13 cellular contexts compared by ENCODE assay signal in genomic region chr7:45157653-45158401, GRCh38. TPM values are rescaled to one million over a fixed set of nuclear protein-coding genes. Genes with fewer than 3 reads are reported as not detected.
DNase-seq lines count a peak whose midpoint lies in the region; ATAC-seq and TF ChIP-seq lines count a peak whose summit lies in the region.
"Had no signal": no experiment of that assay in that cellular context is flagged by ENCODE, and none has a peak within 500 bp of the region (broad histone marks: within the 10 kb centered on the region; RNA-seq: fewer than 3 reads in every experiment).

Gene RAMP3 (plus strand): TSS chr7:45157791. CDS start chr7:45157829, 38 bp downstream.

- H3K4me3 Mint-ChIP-seq in stimulated activated naive CD8-positive, alpha-beta T cell treated with anti-CD3 and anti-CD28 coated beads, Interleukin-15, Interleukin-2, amounts not matched to agents 100 ng/mL and 50 ng/mL, for 24 hours, result no peak within 1 kb of the TSS
- no peak within 1 kb of the TSS for H3K4me3 Mint-ChIP-seq in activated CD4-positive, alpha-beta memory T cell treated with anti-CD3 and anti-CD28 coated beads, Interleukin-2, amount 10 ng/mL, durations not matched to agents 7 days and 5 days

- H3K9me3 Mint-ChIP-seq in stimulated activated naive CD8-positive, alpha-beta T cell treated with anti-CD3 and anti-CD28 coated beads, Interleukin-15, Interleukin-2, amounts not matched to agents 100 ng/mL and 50 ng/mL, for 24 hours, result no peaks in the 10 kb centered on the region
- no peaks in the 10 kb centered on the region for H3K9me3 Mint-ChIP-seq in activated CD4-positive, alpha-beta memory T cell treated with anti-CD3 and anti-CD28 coated beads, Interleukin-2, amount 10 ng/mL, durations not matched to agents 7 days and 5 days
- H3K9me3 Mint-ChIP-seq: activated naive CD4-positive, alpha-beta T cell treated with anti-CD3 and anti-CD28 coated beads, Interleukin-2, amount 50 U/mL, for 72 hours had no signal

- H3K4me1 Mint-ChIP-seq in stimulated activated naive CD8-positive, alpha-beta T cell treated with anti-CD3 and anti-CD28 coated beads, Interleukin-15, Interleukin-2, amounts not matched to agents 100 ng/mL and 50 ng/mL, for 24 hours (ENCODE audit: low read depth), result peaks cover 4% of the 10 kb centered on the region
- peaks cover 14% of the 10 kb centered on the region for H3K4me1 Mint-ChIP-seq in activated CD4-positive, alpha-beta memory T cell treated with anti-CD3 and anti-CD28 coated beads, Interleukin-2, amount 10 ng/mL, durations not matched to agents 7 days and 5 days

- POLR2A ChIA-PET in activated CD4-positive, alpha-beta memory T cell treated with anti-CD3 and anti-CD28 coated beads, Interleukin-2, amount 10 ng/mL, durations not matched to agents 7 days and 5 days (lab: Charles Lee), result interaction anchor here (0.7 kb wide), 1 partner anchor 20 kb away, joined by 3 read pairs; no protein-coding TSS in a partner anchor

- H3K27me3 ChIP-seq in right atrium auricular region, result no peaks in the 10 kb centered on the region
- peaks cover 28% of the 10 kb centered on the region for H3K27me3 ChIP-seq in osteoblast (ENCODE audit: insufficient read depth, low read length)
- H3K27me3 ChIP-seq in aorta (ENCODE audit: control insufficient read depth in 1 of 2, insufficient read depth in 2 of 2, low read length in 1 of 2), result no peaks in the 10 kb centered on the region

- peaks cover 0 to 18% of the 10 kb centered on the region in 2 donors for H3K4me1 ChIP-seq in right atrium auricular region
- H3K4me1 ChIP-seq in osteoblast (ENCODE audit: insufficient read depth, low read length), result no peaks in the 10 kb centered on the region
- H3K4me1 ChIP-seq in aorta (ENCODE audit: control insufficient read depth in 1 of 2, insufficient read depth in 2 of 2, low read length in 2 of 2), result no peaks in the 10 kb centered on the region

- H3K36me3 ChIP-seq in right atrium auricular region, result no peaks in the 10 kb centered on the region
- H3K36me3 ChIP-seq in osteoblast (ENCODE audit: insufficient read depth, low read length), result no peaks in the 10 kb centered on the region
- H3K36me3 ChIP-seq in aorta (ENCODE audit: control insufficient read depth in 1 of 2, insufficient read depth in 2 of 2, low read length in 1 of 2), result no peaks in the 10 kb centered on the region

- peak within 1 kb of the TSS; percentile 36 to 59 for H3K4me3 ChIP-seq in right atrium auricular region
- H3K4me3 ChIP-seq in osteoblast (ENCODE audit: insufficient read depth, low read length), result no peak within 1 kb of the TSS
- no peak within 1 kb of the TSS for H3K4me3 ChIP-seq in aorta (ENCODE audit: low read length in 2 of 2)

- H4K20me1 ChIP-seq in osteoblast (ENCODE audit: insufficient read depth, low read length), result no peaks in the 10 kb centered on the region

- 13 to 15% methylated on average over 49 to 56 of the region's 56 CpGs for WGBS in aorta, 2 donors

- H3K27me3 Mint-ChIP-seq in stimulated activated naive CD8-positive, alpha-beta T cell treated with anti-CD3 and anti-CD28 coated beads, Interleukin-15, Interleukin-2, amounts not matched to agents 100 ng/mL and 50 ng/mL, for 24 hours, result peaks cover 27% of the 10 kb centered on the region
- H3K27me3 Mint-ChIP-seq in activated CD4-positive, alpha-beta memory T cell treated with anti-CD3 and anti-CD28 coated beads, Interleukin-2, amount 10 ng/mL, durations not matched to agents 7 days and 5 days, result peaks cover 24% of the 10 kb centered on the region

- no peaks in the 10 kb centered on the region for H3K36me3 Mint-ChIP-seq in stimulated activated naive CD8-positive, alpha-beta T cell treated with anti-CD3 and anti-CD28 coated beads, Interleukin-15, Interleukin-2, amounts not matched to agents 100 ng/mL and 50 ng/mL, for 24 hours (ENCODE audit: low read depth)
- H3K36me3 Mint-ChIP-seq in activated CD4-positive, alpha-beta memory T cell treated with anti-CD3 and anti-CD28 coated beads, Interleukin-2, amount 10 ng/mL, durations not matched to agents 7 days and 5 days (ENCODE audit: low read depth), result no peaks in the 10 kb centered on the region
- H3K36me3 Mint-ChIP-seq: activated naive CD4-positive, alpha-beta T cell treated with anti-CD3 and anti-CD28 coated beads, Interleukin-2, amount 50 U/mL, for 72 hours had no signal

- H3K27ac Mint-ChIP-seq in stimulated activated naive CD8-positive, alpha-beta T cell treated with anti-CD3 and anti-CD28 coated beads, Interleukin-15, Interleukin-2, amounts not matched to agents 100 ng/mL and 50 ng/mL, for 24 hours, result peak within 1 kb of the TSS; percentile 23
- H3K27ac Mint-ChIP-seq in activated CD4-positive, alpha-beta memory T cell treated with anti-CD3 and anti-CD28 coated beads, Interleukin-2, amount 10 ng/mL, durations not matched to agents 7 days and 5 days, result no peak within 1 kb of the TSS
- H3K27ac Mint-ChIP-seq: activated naive CD4-positive, alpha-beta T cell treated with anti-CD3 and anti-CD28 coated beads, Interleukin-2, amount 50 U/mL, for 72 hours had no signal

- intact Hi-C loops in aorta (cut with DNase I), result loop anchor here (5.0 to 10.0 kb wide), 2 partner anchors 694 to 707 kb away; no protein-coding TSS in a partner anchor

- no peak within 1 kb of the TSS for H3K4me2 ChIP-seq in osteoblast (ENCODE audit: insufficient read depth, low read length)

- peak within 1 kb of the TSS; percentile 40 to 54 for H3K27ac ChIP-seq in right atrium auricular region
- H3K27ac ChIP-seq in osteoblast (ENCODE audit: low read depth, low read length), result no peak within 1 kb of the TSS
- no peak within 1 kb of the TSS for H3K27ac ChIP-seq in aorta (ENCODE audit: low read depth in 1 of 2, low read length in 2 of 2)
- H3K27ac ChIP-seq: C4-2B had no signal

- no peaks in the 10 kb centered on the region for H3K9me3 ChIP-seq in right atrium auricular region
- H3K9me3 ChIP-seq in osteoblast (ENCODE audit: low read depth, low read length), result no peaks in the 10 kb centered on the region
- no peaks in the 10 kb centered on the region for H3K9me3 ChIP-seq in aorta (ENCODE audit: control insufficient read depth, low read length)

- H2AFZ ChIP-seq in osteoblast (ENCODE audit: low read length), result no peak within 1 kb of the TSS

- TF ChIP-seq CTCF in right atrium auricular region (IDR thresholded peaks at IDR 0.05) (no peak), osteoblast (IDR thresholded peaks at IDR 0.05; ENCODE audit: extremely low read depth, low read depth, low read length) (no peak)

- no peak for DNase-seq in stimulated activated naive CD8-positive, alpha-beta T cell treated with anti-CD3 and anti-CD28 coated beads, Interleukin-15, Interleukin-2, amounts not matched to agents 100 U/mL and 50 U/mL, for 24 hours
- DNase-seq in right atrium auricular region (ENCODE audit: low spot score) (no peak), osteoblast (ENCODE audit: insufficient read length, low spot score, missing footprints) (peak; percentile 78), aorta (peak; percentile 42 to 75), CD1c-positive myeloid dendritic cell (ENCODE audit: extremely low spot score) (no peak)
- no peak for DNase-seq in activated CD4-positive, alpha-beta memory T cell treated with anti-CD3 and anti-CD28 coated beads, Interleukin-2, amount 10 ng/mL, durations not matched to agents 7 days and 5 days
- DNase-seq: NCI-H1048 had no signal

- no peaks in the 10 kb centered on the region for H3K79me2 ChIP-seq in osteoblast (ENCODE audit: insufficient read depth, low read length)

- no peak for ATAC-seq in stimulated activated naive CD8-positive, alpha-beta T cell treated with anti-CD3 and anti-CD28 coated beads, Interleukin-15, Interleukin-2, amounts not matched to agents 100 U/mL and 50 U/mL, for 24 hours
- ATAC-seq in aorta (ENCODE audit: low FRiP score) (no peak), HG03469 (IDR thresholded peaks at IDR 0.05; ENCODE audit: unreplicated experiment) (no peak)
- ATAC-seq: activated CD4-positive, CD25-positive, alpha-beta regulatory T cell treated with anti-CD3 and anti-CD28 coated beads, Interleukin-2, amount 50 U/mL, for 24 hours; activated naive CD4-positive, alpha-beta T cell treated with anti-CD3 and anti-CD28 coated beads, Interleukin-2, amount 50 U/mL, for 72 hours had no signal

- CTCF ChIA-PET in activated CD4-positive, alpha-beta memory T cell treated with anti-CD3 and anti-CD28 coated beads, Interleukin-2, amount 10 ng/mL, durations not matched to agents 7 days and 5 days (lab: Charles Lee), result interaction anchor here (0.7 to 1.0 kb wide), 2 partner anchors 102 to 103 kb away, joined by 3 to 4 read pairs; no protein-coding TSS in a partner anchor

RNA-seq across cellular contexts. Expression of gene RAMP3, which starts in this region (rescaled TPM):
- total RNA-seq in right atrium auricular region, result 10 to 100 TPM; 62.0 to 77.2 TPM
- not detected in 2 replicates for total RNA-seq in osteoblast
- 10 to 100 TPM; 43.0 to 78.0 TPM for total RNA-seq in aorta
- 10 to 100 TPM in 1 of 2 donors, 1 to 10 TPM in 1; 5.0 to 14.7 TPM for polyA plus RNA-seq in aorta
- total RNA-seq in activated CD4-positive, alpha-beta memory T cell treated with anti-CD3 and anti-CD28 coated beads, Interleukin-2, amount 10 ng/mL, durations not matched to agents 7 days and 5 days, result not detected
- total RNA-seq: epithelial cell of proximal tubule had no signal

Comparison
In these comparisons a context has a peak if more than half of its experiments do, and no peak if none do; other contexts are left out.
1. RNA of gene RAMP3 (total RNA-seq): 43.0 to 78.0 TPM in aorta and 62.0 to 77.2 TPM in right atrium auricular region; not detected in osteoblast and not detected in activated CD4-positive, alpha-beta memory T cell treated with anti-CD3 and anti-CD28 coated beads, Interleukin-2, amount 10 ng/mL, durations not matched to agents 7 days and 5 days; every median in the first group is over 10 times any median in the second.
2. Peak in DNase-seq in osteoblast; RNA of the gene not detected or under 1 TPM.
3. DNase-seq: peak in aorta (2 of 2); none in stimulated activated naive CD8-positive, alpha-beta T cell treated with anti-CD3 and anti-CD28 coated beads, Interleukin-15, Interleukin-2, amounts not matched to agents 100 U/mL and 50 U/mL, for 24 hours (single experiment), right atrium auricular region (single experiment), activated CD4-positive, alpha-beta memory T cell treated with anti-CD3 and anti-CD28 coated beads, Interleukin-2, amount 10 ng/mL, durations not matched to agents 7 days and 5 days (single experiment) and CD1c-positive myeloid dendritic cell (single experiment).
4. H3K27ac ChIP-seq: peak in right atrium auricular region (2 of 2); none in osteoblast (single experiment) and aorta (0 of 2).
5. H3K4me3 ChIP-seq: peak in right atrium auricular region (2 of 2); none in osteoblast (single experiment) and aorta (0 of 2).